Comparison of ENCODE assay signal across 16 cellular contexts in genomic region chr10:130867446-130868194, GRCh38.
"Had no signal": no experiment of that assay in that cellular context is flagged by ENCODE, and none has a peak within 500 bp of the region (broad histone marks: within the 10 kb centered on the region; RNA-seq: fewer than 3 reads in every experiment).

No MANE protein-coding gene starts in this region.

- ATAC-seq: SK-N-SH treated with all-trans-retinoic acid at 6 μM for 48 hours had no signal

- DNase-seq: KBM-7, MV-4-11, NCI-H1048, NCI-H1105, NCI-H1417, NCI-H1436 treated with DMSO at 0.1 percent for 48 hours, NCI-H1694, NCI-H187 treated with DMSO at 0.1 percent for 48 hours, NCI-H2029 treated with DMSO at 0.1 percent for 48 hours, NCI-H2227 treated with DMSO at 0.1 percent for 48 hours, NCI-H524 treated with DMSO at 0.1 percent for 48 hours, NCI-H69, NCI-H774, SHP77 treated with DMSO at 0.1 percent for 48 hours, SJCRH30 had no signal
